ENCODE assay signal across 8 cellular contexts in genomic region chr14:35336171-35337073, GRCh38. TPM values are rescaled to one million over a fixed set of nuclear protein-coding genes. Genes with fewer than 3 reads are reported as not detected.
DNase-seq lines count a peak whose midpoint lies in the region; ATAC-seq and TF ChIP-seq lines count a peak whose summit lies in the region.

No MANE protein-coding gene starts in this region.

- DNase-seq in LNCaP clone FGC (ENCODE audit: low read depth) (peak; percentile 90), T47D (ENCODE audit: low read depth in 1 of 2, low spot score in 1 of 2) (peak; percentile 68 to 96), immature natural killer cell (peak; percentile 15 to 32 (median 28)), KBM-7 (no peak), cerebellar cortex (ENCODE audit: low spot score) (no peak)

- H3K27ac Mint-ChIP-seq in immature natural killer cell = peak overlapping the region; percentile 86 to 97 (median 94)

- H3K27me3 ChIP-seq in skeletal muscle satellite cell (ENCODE audit: control insufficient read depth, insufficient read depth, low read length) = no peaks in the 10 kb centered on the region

- peak overlapping the region; percentile 50 to 74 (median 60) for H3K4me3 Mint-ChIP-seq in immature natural killer cell

- peaks cover 2 to 11% (median 4%) of the 10 kb centered on the region in 3 donors for H3K27me3 Mint-ChIP-seq in immature natural killer cell (ENCODE audit: low read depth in 3 of 3)

- no peaks in the 10 kb centered on the region for H3K9me3 ChIP-seq in skeletal muscle satellite cell (replicated peaks; ENCODE audit: low read length)

- H3K9ac ChIP-seq in skeletal muscle satellite cell (ENCODE audit: low read depth, low read length) = peak overlapping the region; percentile 66

- peaks cover 49% of the 10 kb centered on the region for H3K4me1 ChIP-seq in skeletal muscle satellite cell (ENCODE audit: control insufficient read depth, insufficient read depth, low read length)

- H3K9me3 Mint-ChIP-seq in immature natural killer cell = no peaks in the 10 kb centered on the region

- peak overlapping the region; percentile 53 for H3K4me2 ChIP-seq in skeletal muscle satellite cell (ENCODE audit: low read length)

- no peaks in the 10 kb centered on the region for H3K36me3 Mint-ChIP-seq in immature natural killer cell

- H3K4me3 ChIP-seq in LNCaP clone FGC (ENCODE audit: low read depth, low read length) (no peak overlapping the region), skeletal muscle satellite cell (ENCODE audit: low read length) (no peak overlapping the region)

- in situ Hi-C loops in T47D (cut with HindIII; ENCODE audit: low pct_unique_long_range_greater_than_20kb, low sequenced_read_pairs) (no loop called here), KBM-7 (cut with MboI; ENCODE audit: low pct_unique_long_range_greater_than_20kb, low sequenced_read_pairs) (no loop called here)

- H3K4me1 Mint-ChIP-seq in immature natural killer cell = peaks cover 59 to 68% of the 10 kb centered on the region in 2 donors

- no peaks in the 10 kb centered on the region for H3K36me3 ChIP-seq in skeletal muscle satellite cell (ENCODE audit: insufficient read depth, low read length)

- peak; percentile 9; the same call in 1 of the 2 replicates for TF ChIP-seq CTCF in LNCaP clone FGC (IDR thresholded peaks at IDR 0.05; ENCODE audit: control insufficient read depth, extremely low read depth, insufficient read depth)

- ATAC-seq in GM19351 (IDR thresholded peaks at IDR 0.05; ENCODE audit: unreplicated experiment) (no peak), HG03460 (IDR thresholded peaks at IDR 0.05; ENCODE audit: unreplicated experiment) (no peak)

RNA-seq across cellular contexts. Expression of gene PSMA6, which starts 44.2 kb away (rescaled TPM):
- polyA plus RNA-seq in immature natural killer cell = 100 to 1,000 TPM; 402 to 658 (median 537) TPM
- 277 and 309 TPM in 2 replicates for total RNA-seq in skeletal muscle satellite cell (2012; rRNA removed)

Comparison
In these comparisons a context has a peak if more than half of its experiments do, and no peak if none do; other contexts are left out.
1. DNase-seq: peak in LNCaP clone FGC (single experiment), T47D (2 of 2) and immature natural killer cell (3 of 3); none in KBM-7 (single experiment) and cerebellar cortex (single experiment).